21 cellular contexts compared by ENCODE assay signal in the genomic region with DNA sequence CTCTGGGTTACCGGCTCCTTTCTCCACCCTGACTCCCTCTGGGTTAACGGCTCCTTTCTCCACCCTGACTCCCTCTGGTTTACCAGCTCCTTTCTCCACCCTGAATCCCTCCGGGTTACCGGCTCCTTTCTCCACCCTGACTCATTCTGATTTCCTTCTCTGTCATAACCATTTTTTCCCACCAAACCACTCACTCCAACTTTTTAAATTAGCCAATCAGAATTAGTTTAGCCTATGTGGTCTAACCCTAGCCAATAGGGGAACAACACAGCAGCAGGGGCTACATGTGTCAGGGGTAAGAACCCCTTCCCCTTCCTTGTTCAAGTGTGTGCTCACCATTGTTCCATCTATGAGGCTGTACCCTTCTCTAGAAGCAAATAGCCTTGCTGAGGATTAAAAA.
"Had no signal": no experiment of that assay in that cellular context is flagged by ENCODE, and none has a peak within 500 bp of the region (broad histone marks: within the 10 kb centered on the region; RNA-seq: fewer than 3 reads in every experiment).

No MANE protein-coding gene starts in this region.

- H3K4me3 Mint-ChIP-seq: activated CD8-positive, alpha-beta T cell treated with anti-CD3 and anti-CD28 coated beads for 36 hours; activated naive CD4-positive, alpha-beta T cell treated with anti-CD3 and anti-CD28 coated beads, Interleukin-2, amount 10 ng/mL, durations not matched to agents 7 days and 5 days; activated naive CD8-positive, alpha-beta T cell treated with anti-CD3 and anti-CD28 coated beads for 36 hours; activated T-cell treated with anti-CD3 and anti-CD28 coated beads, Interleukin-2, amount 50 U/mL, for 72 hours; T-cell had no signal

- H3K27ac Mint-ChIP-seq: activated CD8-positive, alpha-beta T cell treated with anti-CD3 and anti-CD28 coated beads for 36 hours; activated naive CD4-positive, alpha-beta T cell treated with anti-CD3 and anti-CD28 coated beads, Interleukin-2, amount 10 ng/mL, durations not matched to agents 7 days and 5 days; activated naive CD8-positive, alpha-beta T cell treated with anti-CD3 and anti-CD28 coated beads for 36 hours; activated T-cell treated with anti-CD3 and anti-CD28 coated beads, Interleukin-2, amount 50 U/mL, for 72 hours; activated T-helper 2 cell treated with anti-CD3 and anti-CD28 coated beads, Interferon-gamma antibody, Interleukin-2, Interleukin-4, amounts not matched to agents 10 μg/mL and 5 μg/mL and 100 μg/mL, durations not matched to agents 14 hours and 24 hours and 36 hours; T-cell had no signal

- H3K27ac ChIP-seq: SK-N-MC, VCaP had no signal

- H3K4me1 Mint-ChIP-seq: activated naive CD4-positive, alpha-beta T cell treated with anti-CD3 and anti-CD28 coated beads, Interleukin-2, amount 10 ng/mL, durations not matched to agents 7 days and 5 days; activated naive CD8-positive, alpha-beta T cell treated with anti-CD3 and anti-CD28 coated beads for 36 hours; T-cell had no signal

- H3K27me3 Mint-ChIP-seq: activated CD8-positive, alpha-beta T cell treated with anti-CD3 and anti-CD28 coated beads for 36 hours; activated naive CD4-positive, alpha-beta T cell treated with anti-CD3 and anti-CD28 coated beads, Interleukin-2, amount 10 ng/mL, durations not matched to agents 7 days and 5 days; activated naive CD8-positive, alpha-beta T cell treated with anti-CD3 and anti-CD28 coated beads for 36 hours had no signal

- ATAC-seq: activated CD8-positive, alpha-beta T cell treated with anti-CD3 and anti-CD28 coated beads for 36 hours; activated T-cell treated with anti-CD3 and anti-CD28 coated beads, Interleukin-2, amount 50 U/mL, for 72 hours; T-cell had no signal

- H3K36me3 Mint-ChIP-seq: activated naive CD4-positive, alpha-beta T cell treated with anti-CD3 and anti-CD28 coated beads, Interleukin-2, amount 10 ng/mL, durations not matched to agents 7 days and 5 days; T-cell had no signal

- DNase-seq: activated CD4-positive, alpha-beta T cell treated with anti-CD3 and anti-CD28 coated beads for 4 hours; activated CD8-positive, alpha-beta memory T cell treated with anti-CD3 and anti-CD28 coated beads, Interleukin-2, amount 50 U/mL, for 4 hours; activated CD8-positive, alpha-beta T cell treated with anti-CD3 and anti-CD28 coated beads for 36 hours; activated gamma-delta T cell treated with Interleukin-2 at 50 U/mL for 16 hours; activated naive CD4-positive, alpha-beta T cell treated with anti-CD3 and anti-CD28 coated beads, Interleukin-2, amount 10 ng/mL, durations not matched to agents 7 days and 5 days; activated naive CD8-positive, alpha-beta T cell treated with anti-CD3 and anti-CD28 coated beads for 36 hours; activated T-cell treated with anti-CD3 and anti-CD28 coated beads, Interleukin-2, amount 50 U/mL, for 72 hours; anterior cingulate cortex; cerebellar nuclear complex; Kasumi-1; NCI-H1417; NCI-H1930; NCI-H2171; NCI-H2227 treated with DMSO at 0.1 percent for 48 hours; NCI-H526; NCI-H774; T-cell; T-helper 2 cell had no signal

- H3K4me3 ChIP-seq: SK-N-MC had no signal

- H3K9me3 Mint-ChIP-seq: activated naive CD4-positive, alpha-beta T cell treated with anti-CD3 and anti-CD28 coated beads, Interleukin-2, amount 10 ng/mL, durations not matched to agents 7 days and 5 days; T-cell had no signal
